In genomic region chr2:17541514-17541950, GRCh38 we compare ENCODE assay signal across 11 cellular contexts. TPM values are rescaled to one million over a fixed set of nuclear protein-coding genes. Genes with fewer than 3 reads are reported as not detected.
DNase-seq lines count a peak whose midpoint lies in the region; ATAC-seq lines count a peak whose summit lies in the region.
"Had no signal": no experiment of that assay in that cellular context is flagged by ENCODE, and none has a peak within 500 bp of the region (broad histone marks: within the 10 kb centered on the region; RNA-seq: fewer than 3 reads in every experiment).

No MANE protein-coding gene starts in this region.

- 15 to 17% methylated on average over 12 of the region's 12 CpGs for WGBS in GM23248 (ENCODE audit: low coverage in 1 of 2, low lambda C conversion rate in 2 of 2, missing lambda C conversion rate in 2 of 2), 2 experiments

- peak overlapping the region; percentile 91 for H3K4me2 ChIP-seq in GM23248 (ENCODE audit: unreplicated experiment)

- peak overlapping the region; percentile 85 for H2AFZ ChIP-seq in GM23248

- H3K36me3 ChIP-seq in GM23248 (ENCODE audit: low read depth), result no peaks in the 10 kb centered on the region
- no peaks in the 10 kb centered on the region for H3K36me3 ChIP-seq in iPS-18a (ENCODE audit: control insufficient read depth, low read depth, low read length)
- no peaks in the 10 kb centered on the region for H3K36me3 ChIP-seq in rectal smooth muscle tissue (ENCODE audit: control insufficient read depth, insufficient read depth, low read length)

- H3K4me3 ChIP-seq in GM23248 (peak overlapping the region; percentile 78), iPS-18a (ENCODE audit: low read length) (peak overlapping the region; percentile 89), rectal smooth muscle tissue (ENCODE audit: low read length) (peak overlapping the region; percentile 86)

- H3K27me3 ChIP-seq in GM23248 (replicated peaks; ENCODE audit: insufficient read depth) (no peaks in the 10 kb centered on the region), iPS-18a (ENCODE audit: control insufficient read depth, insufficient read depth, low read length) (peaks cover 36% of the 10 kb centered on the region), rectal smooth muscle tissue (ENCODE audit: control insufficient read depth, insufficient read depth, low read length) (no peaks in the 10 kb centered on the region)

- H3K9me3 ChIP-seq in GM23248 (ENCODE audit: low read depth) (no peaks in the 10 kb centered on the region), iPS-18a (ENCODE audit: control insufficient read depth, low read depth, low read length) (no peaks in the 10 kb centered on the region)

- no peaks in the 10 kb centered on the region for H4K20me1 ChIP-seq in GM23248 (ENCODE audit: insufficient read depth)

- no peaks in the 10 kb centered on the region for H3K79me2 ChIP-seq in GM23248 (ENCODE audit: insufficient read depth)

- H3F3A ChIP-seq in GM23248 (ENCODE audit: insufficient read depth), result peaks cover 12% of the 10 kb centered on the region

- ATAC-seq in HG03135 (IDR thresholded peaks at IDR 0.05; ENCODE audit: unreplicated experiment), result no peak
- ATAC-seq in HG03342 (IDR thresholded peaks at IDR 0.05; ENCODE audit: unreplicated experiment), result no peak
- ATAC-seq: naive thymus-derived CD8-positive, alpha-beta T cell had no signal

- no peak overlapping the region for H3K27ac ChIP-seq in GM23248
- H3K27ac ChIP-seq in iPS-18a (ENCODE audit: low read length), result no peak overlapping the region
- no peak overlapping the region for H3K27ac ChIP-seq in rectal smooth muscle tissue (ENCODE audit: low read depth, low read length)

- DNase-seq in GM23248 (no peak), astrocyte of the hippocampus (ENCODE audit: low read depth, low spot score) (peak; percentile 10), kidney tubule cell (ENCODE audit: low spot score) (no peak), GF-D8 (lab: John Stamatoyannopoulos, UW) (no peak)
- DNase-seq: HFFc6; naive thymus-derived CD8-positive, alpha-beta T cell had no signal

- no peak overlapping the region for H3K9ac ChIP-seq in GM23248
- H3K9ac ChIP-seq in iPS-18a (ENCODE audit: low read length), result peak overlapping the region; percentile 59
- no peak overlapping the region for H3K9ac ChIP-seq in rectal smooth muscle tissue (ENCODE audit: low read length)

- no peaks in the 10 kb centered on the region for H3K9me2 ChIP-seq in GM23248 (ENCODE audit: insufficient read depth)

- in situ Hi-C loops in GM23248 (cut with MboI), result no loop called here

- H3K4me1 ChIP-seq in GM23248 (ENCODE audit: insufficient read depth) (peaks cover 15% of the 10 kb centered on the region), iPS-18a (ENCODE audit: control insufficient read depth, low read depth, low read length) (peaks cover 54% of the 10 kb centered on the region), rectal smooth muscle tissue (ENCODE audit: control insufficient read depth, insufficient read depth, low read length) (no peaks in the 10 kb centered on the region)

RNA-seq across cellular contexts. Expression of gene VSNL1, which starts 1.0 kb away (rescaled TPM):
- total RNA-seq in GM23248 (2014; rRNA removed; shearing (Covaris generic)), result 1.8 TPM in 1 of 2 replicates, not detected in the other
- polyA plus RNA-seq in GM23248 (2016; fragmentation: Nextera tagmentation; extraction: Ambion mirVana), result 0.70 and 0.72 TPM in 2 replicates
- total RNA-seq: HFFc6; naive thymus-derived CD8-positive, alpha-beta T cell had no signal
- polyA plus RNA-seq: naive thymus-derived CD8-positive, alpha-beta T cell had no signal

RNA-seq across cellular contexts. Expression of gene RAD51AP2, which starts 23.3 kb away (rescaled TPM):
- total RNA-seq in GM23248 (2014; rRNA removed; shearing (Covaris generic)), result not detected in 2 replicates
- not detected in 2 replicates for polyA plus RNA-seq in GM23248 (2016; fragmentation: Nextera tagmentation; extraction: Ambion mirVana)
- total RNA-seq: HFFc6; naive thymus-derived CD8-positive, alpha-beta T cell had no signal
- polyA plus RNA-seq: naive thymus-derived CD8-positive, alpha-beta T cell; urinary bladder had no signal
